Comparison of ENCODE assay signal across 8 cellular contexts in the genomic region with DNA sequence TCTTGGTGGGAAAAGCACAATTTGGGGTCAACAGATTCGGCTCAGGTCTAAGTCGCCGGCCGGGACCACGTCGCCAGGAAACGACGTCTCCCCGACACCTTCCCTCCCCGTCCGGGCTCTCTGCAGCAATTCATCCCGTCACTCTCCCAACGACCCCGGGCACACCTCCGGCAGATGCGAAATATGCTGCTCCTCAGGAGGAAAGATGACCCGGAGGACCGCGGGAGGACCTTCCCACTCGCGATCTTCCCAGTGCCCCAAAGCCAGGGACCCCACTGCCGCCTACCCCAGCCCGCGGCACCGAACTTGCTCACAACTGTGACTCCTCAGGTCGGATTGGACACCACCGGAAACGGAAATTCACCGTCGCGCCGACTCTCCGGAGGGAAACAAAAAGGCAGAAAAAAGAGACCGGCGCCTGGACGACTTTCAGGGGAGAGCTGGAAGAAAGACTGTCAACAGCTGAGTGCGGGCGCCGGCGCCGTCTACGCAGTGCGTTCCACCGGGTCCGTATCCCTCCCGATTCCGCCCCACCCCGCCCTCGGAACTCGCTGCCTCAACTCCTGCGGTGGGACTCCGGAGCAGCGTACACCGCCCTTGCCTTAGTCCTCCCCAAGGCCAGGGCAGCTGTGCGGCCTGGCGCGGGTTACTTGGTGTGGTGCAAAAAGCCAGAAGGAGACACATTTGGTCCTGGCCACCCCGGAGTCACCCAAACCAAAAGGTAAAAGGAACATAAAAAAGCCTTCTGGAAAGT. TPM values are rescaled to one million over a fixed set of nuclear protein-coding genes. Genes with fewer than 3 reads are reported as not detected.
DNase-seq lines count a peak whose midpoint lies in the region; ATAC-seq and TF ChIP-seq lines count a peak whose summit lies in the region.

No MANE protein-coding gene starts in this region.

- 0% methylated on average over 15 to 30 of the region's 58 CpGs for WGBS in esophagus squamous epithelium, 2 donors

- no peak for TF ChIP-seq CTCF in Peyer's patch (IDR thresholded peaks at IDR 0.05)
- no peak for TF ChIP-seq CTCF in esophagus squamous epithelium (IDR thresholded peaks at IDR 0.05)

- H3K36me3 ChIP-seq in Peyer's patch, result peaks cover 0 to 42% (median 0%) of the 10 kb centered on the region in 3 donors
- H3K36me3 ChIP-seq in esophagus squamous epithelium, result peaks cover 0 to 65% (median 5%) of the 10 kb centered on the region in 3 donors

- H3K27me3 ChIP-seq in Peyer's patch (no peaks in the 10 kb centered on the region), esophagus squamous epithelium (no peaks in the 10 kb centered on the region)

- TF ChIP-seq POLR2A in Peyer's patch (IDR thresholded peaks at IDR 0.05), result peak; percentile 35 to 57
- TF ChIP-seq POLR2A in esophagus squamous epithelium (IDR thresholded peaks at IDR 0.05), result peak in 2 of 4 donors; percentile 25 to 62

- peak overlapping the region; percentile 78 to 93 (median 88) for H3K27ac ChIP-seq in Peyer's patch
- peak overlapping the region; percentile 87 to 97 (median 94) for H3K27ac ChIP-seq in esophagus squamous epithelium

- in situ Hi-C loops in KBM-7 (cut with MboI; ENCODE audit: low pct_unique_long_range_greater_than_20kb, low sequenced_read_pairs), result no loop called here

- H3K4me3 ChIP-seq in Peyer's patch, result peak overlapping the region; percentile 67 to 79 (median 74)
- peak overlapping the region; percentile 63 to 93 (median 84) for H3K4me3 ChIP-seq in esophagus squamous epithelium

- peak; percentile 88 for ATAC-seq in GM21619 (IDR thresholded peaks at IDR 0.05; ENCODE audit: unreplicated experiment)

- H3K9me3 ChIP-seq in Peyer's patch (no peaks in the 10 kb centered on the region), esophagus squamous epithelium (no peaks in the 10 kb centered on the region)

- peaks cover 0 to 14% (median 0%) of the 10 kb centered on the region in 4 donors for H3K4me1 ChIP-seq in Peyer's patch
- H3K4me1 ChIP-seq in esophagus squamous epithelium, result peaks cover 0 to 57% (median 18%) of the 10 kb centered on the region in 3 donors

- peak; percentile 96 for DNase-seq in DMS53 (lab: John Stamatoyannopoulos, UW)
- DNase-seq in KBM-7, result peak; percentile 97
- DNase-seq in Peyer's patch, result peak; percentile 86 to 94 (median 93)
- DNase-seq in activated T-helper 1 cell treated with Interleukin-2 at 50 U/mL for 16 hours (ENCODE audit: low read depth), result peak; percentile 83
- peak; percentile 60 for DNase-seq in esophagus squamous epithelium (lab: John Stamatoyannopoulos, UW)
- peak; percentile 97 for DNase-seq in myocyte (ENCODE audit: low read depth)
- peak; percentile 79 to 86 for DNase-seq in stimulated activated CD8-positive, alpha-beta memory T cell treated with anti-CD3 and anti-CD28 coated beads, Interleukin-7, amount 100 ng/mL, for 4 hours (ENCODE audit: low read depth in 2 of 2)

- intact Hi-C loops in esophagus squamous epithelium (cut with DNase I), result no loop called here

RNA-seq across cellular contexts. Expression of gene SEC24C, which starts 13.8 kb away (rescaled TPM):
- 10 to 100 TPM; 48.7 to 81.5 (median 79.9) TPM for total RNA-seq in Peyer's patch
- 10 to 100 TPM; 59.1 to 78.8 (median 64.6) TPM for total RNA-seq in esophagus squamous epithelium
- total RNA-seq in myocyte, result 87.4 and 88.4 TPM in 2 replicates
- 77.5 TPM for polyA plus RNA-seq in myocyte (2012)

RNA-seq across cellular contexts. Expression of gene AGAP5, which starts 32.4 kb away (rescaled TPM):
- total RNA-seq in Peyer's patch (10 to 100 TPM; 11.6 to 23.3 (median 16.1) TPM), esophagus squamous epithelium (1 to 10 TPM; 1.7 to 7.9 (median 5.9) TPM), myocyte (3.3 and 6.6 TPM in 2 replicates)
- polyA plus RNA-seq in myocyte (2012), result 4.0 TPM

RNA-seq across cellular contexts. Expression of gene CHCHD1, which starts 51.5 kb away (rescaled TPM):
- 10 to 100 TPM in 3 of 4 donors, 1 to 10 TPM in 1; 9.9 to 36.8 (median 20.9) TPM for total RNA-seq in Peyer's patch
- 10 to 100 TPM; 21.4 to 41.1 (median 32.8) TPM for total RNA-seq in esophagus squamous epithelium
- 35.6 and 45.3 TPM in 2 replicates for total RNA-seq in myocyte
- polyA plus RNA-seq in myocyte (2012), result 65.3 TPM

RNA-seq across cellular contexts. Expression of gene ZSWIM8, which starts 55.1 kb away (rescaled TPM):
- total RNA-seq in Peyer's patch (100 to 1,000 TPM in 3 of 4 donors, 10 to 100 TPM in 1; 87.5 to 345 (median 187) TPM), esophagus squamous epithelium (100 to 1,000 TPM in 1 of 4 donors, 10 to 100 TPM in 3; 33.3 to 116 (median 83.9) TPM), myocyte (79.9 and 103 TPM in 2 replicates)
- polyA plus RNA-seq in myocyte (2012), result 103 TPM

Comparison
In these comparisons a context has a peak if more than half of its experiments do, and no peak if none do; other contexts are left out.
1. Peak in every context shown above with its lines: DNase-seq, ATAC-seq, H3K4me3 ChIP-seq and H3K27ac ChIP-seq.